ENCODE assay signal across 24 cellular contexts in the genomic region with DNA sequence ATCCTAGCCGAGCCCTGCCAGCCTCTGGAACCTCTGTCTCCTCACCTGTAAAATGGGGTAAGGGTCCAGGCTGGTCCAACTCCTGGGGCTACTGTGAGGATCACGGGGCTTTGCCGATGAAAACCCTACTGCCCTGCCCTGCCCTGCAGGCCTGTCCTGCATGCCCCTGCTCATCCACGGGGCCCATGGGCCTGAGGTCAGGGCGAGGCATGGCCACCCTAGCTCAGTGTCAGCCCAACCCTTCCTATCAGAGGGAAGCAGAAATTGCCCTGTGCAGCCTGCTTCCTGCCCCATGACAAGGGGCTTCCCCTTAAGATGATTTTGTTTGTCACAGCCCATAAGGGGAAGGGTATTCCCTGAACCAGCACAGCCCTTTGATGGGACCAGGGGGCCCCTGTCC.
DNase-seq lines count a peak whose midpoint lies in the region; ATAC-seq, FAIRE-seq and TF ChIP-seq lines count a peak whose summit lies in the region.
"Had no signal": no experiment of that assay in that cellular context is flagged by ENCODE, and none has a peak within 500 bp of the region (broad histone marks: within the 10 kb centered on the region; RNA-seq: fewer than 3 reads in every experiment).

No MANE protein-coding gene starts in this region.

- no peaks in the 10 kb centered on the region for H3K9me3 Mint-ChIP-seq in activated T-helper 1 cell treated with anti-CD3 and anti-CD28 coated beads, Interleukin-12 subunit alpha, Interleukin-12 subunit beta, Interleukin-2, Interleukin-4 antibody, amounts not matched to agents 30 ng/mL and 10 ng/mL and 1 ng/mL, durations not matched to agents 14 hours and 24 hours and 36 hours
- H3K9me3 Mint-ChIP-seq: HFFc6 had no signal

- no peak overlapping the region for H3K9ac ChIP-seq in HepG2 (ENCODE audit: insufficient read depth, low read depth, low read length)

- 28% methylated on average over 5 of the region's 5 CpGs for WGBS in HepG2 (ENCODE audit: low lambda C conversion rate)

- peaks cover 41% of the 10 kb centered on the region for H3K4me1 Mint-ChIP-seq in activated T-helper 1 cell treated with anti-CD3 and anti-CD28 coated beads, Interleukin-12 subunit alpha, Interleukin-12 subunit beta, Interleukin-2, Interleukin-4 antibody, amounts not matched to agents 30 ng/mL and 10 ng/mL and 1 ng/mL, durations not matched to agents 14 hours and 24 hours and 36 hours (ENCODE audit: low read depth)

- H3K36me3 Mint-ChIP-seq in activated T-helper 1 cell treated with anti-CD3 and anti-CD28 coated beads, Interleukin-12 subunit alpha, Interleukin-12 subunit beta, Interleukin-2, Interleukin-4 antibody, amounts not matched to agents 30 ng/mL and 10 ng/mL and 1 ng/mL, durations not matched to agents 14 hours and 24 hours and 36 hours (ENCODE audit: low read depth) = peaks cover 2% of the 10 kb centered on the region

- H3K36me3 ChIP-seq in left ventricle myocardium inferior (no peaks in the 10 kb centered on the region), HepG2 (replicated peaks in 1 of 2; ENCODE audit: control insufficient read depth in 1 of 2, insufficient read depth in 2 of 2, low read length in 2 of 2) (no peaks in the 10 kb centered on the region), upper lobe of right lung (no peaks in the 10 kb centered on the region)
- H3K36me3 ChIP-seq: esophagus muscularis mucosa, gastroesophageal sphincter had no signal

- H4K20me1 ChIP-seq in HepG2 (ENCODE audit: insufficient read depth, low read length) = no peaks in the 10 kb centered on the region

- no peak overlapping the region for H3K27ac ChIP-seq in left ventricle myocardium inferior (replicated peaks)
- H3K27ac ChIP-seq in HepG2 (ENCODE audit: extremely low read length, insufficient read depth, low read length) = no peak overlapping the region
- no peak overlapping the region for H3K27ac ChIP-seq in upper lobe of right lung
- H3K27ac ChIP-seq: esophagus muscularis mucosa, gastroesophageal sphincter, RWPE1, VCaP had no signal

- no TSS peak for BruUV-seq in HepG2 (replicated peaks; lab: Mats Ljungman, UMichigan)

- no peak overlapping the region for H3K4me3 Mint-ChIP-seq in activated T-helper 1 cell treated with anti-CD3 and anti-CD28 coated beads, Interleukin-12 subunit alpha, Interleukin-12 subunit beta, Interleukin-2, Interleukin-4 antibody, amounts not matched to agents 30 ng/mL and 10 ng/mL and 1 ng/mL, durations not matched to agents 14 hours and 24 hours and 36 hours
- H3K4me3 Mint-ChIP-seq: HFFc6 had no signal

- TF ChIP-seq CTCF in left ventricle myocardium inferior (IDR thresholded peaks at IDR 0.05; ENCODE audit: borderline replicate concordance) = no peak
- no peak for TF ChIP-seq CTCF in HepG2 (CRISPR knock-in tag; IDR thresholded peaks at IDR 0.05)
- TF ChIP-seq CTCF in upper lobe of right lung (IDR thresholded peaks at IDR 0.05) = no peak

- CTCF ChIA-PET in HepG2 (lab: Yijun Ruan, JAX; ENCODE audit: low intra/inter-chr PET ratio, low total read pairs) = no interaction called here

- DNase-seq in Right ventricle myocardium superior (no peak), left ventricle myocardium inferior (no peak), HepG2 (ENCODE audit: low spot score) (no peak), upper lobe of right lung (no peak), kidney tubule cell (ENCODE audit: low spot score) (no peak), NCI-H1092 treated with DMSO at 0.1 percent for 48 hours (lab: John Stamatoyannopoulos, UW) (no peak)
- DNase-seq in activated T-helper 1 cell treated with anti-CD3 and anti-CD28 coated beads, Interleukin-12 subunit alpha, Interleukin-12 subunit beta, Interleukin-2, Interleukin-4 antibody, amounts not matched to agents 30 ng/mL and 10 ng/mL and 1 ng/mL, durations not matched to agents 14 hours and 24 hours and 36 hours (ENCODE audit: low spot score) = no peak
- DNase-seq: activated CD4-positive, alpha-beta T cell treated with anti-CD3 and anti-CD28 coated beads, Interleukin-2, amount 50 U/mL, for 1 hour; anterior cingulate cortex; central memory CD4-positive, alpha-beta T cell; HFFc6; left cardiac atrium; NCI-H1436 treated with DMSO at 0.1 percent for 48 hours; NCI-H524 treated with DMSO at 0.1 percent for 48 hours; stimulated activated CD4-positive, alpha-beta T cell treated with anti-CD3 and anti-CD28 coated beads, Interleukin-12 subunit alpha, Interleukin-12 subunit beta, amount 100 ng/mL, for 4 hours; SW 1271 had no signal

- peak; percentile 51 for ATAC-seq in Right ventricle myocardium superior (ENCODE audit: poor library complexity)
- peak; percentile 26 for ATAC-seq in HepG2
- peak; percentile 48 for ATAC-seq in upper lobe of right lung
- no peak for ATAC-seq in esophagus mucosa
- ATAC-seq: gastroesophageal sphincter had no signal

- peaks cover under 1% of the 10 kb centered on the region for H3K27me3 ChIP-seq in left ventricle myocardium inferior (ENCODE audit: low read depth)
- H3K27me3 ChIP-seq in HepG2 (ENCODE audit: control insufficient read depth in 1 of 2, insufficient read depth in 2 of 2, low read length in 2 of 2) = peaks cover 2 to 18% of the 10 kb centered on the region in 2 experiments; a peak in 3 of 5 replicates
- no peaks in the 10 kb centered on the region for H3K27me3 ChIP-seq in upper lobe of right lung
- H3K27me3 ChIP-seq: esophagus muscularis mucosa, gastroesophageal sphincter had no signal

- H3K9me3 ChIP-seq in left ventricle myocardium inferior (replicated peaks) (no peaks in the 10 kb centered on the region), HepG2 (ENCODE audit: low read length) (no peaks in the 10 kb centered on the region), upper lobe of right lung (no peaks in the 10 kb centered on the region)
- H3K9me3 ChIP-seq: esophagus muscularis mucosa, gastroesophageal sphincter had no signal

- TF ChIP-seq POLR2A in HepG2 (IDR thresholded peaks at IDR 0.05; ENCODE audit: insufficient read depth in 1 of 2, low read depth in 2 of 2, low read length in 2 of 2) = no peak

- H3K79me2 ChIP-seq in HepG2 (ENCODE audit: insufficient read depth, low read length) = no peaks in the 10 kb centered on the region

- TF ChIP-seq EP300 in HepG2 (IDR thresholded peaks at IDR 0.05; ENCODE audit: low read depth in 2 of 2, low read length in 2 of 2) (no peak), HepG2 (CRISPR knock-in tag; IDR thresholded peaks at IDR 0.05; ENCODE audit: borderline replicate concordance) (no peak)

- no peak overlapping the region for H2AFZ ChIP-seq in HepG2 (ENCODE audit: low read length)

- POLR2A ChIA-PET in HepG2 (lab: Yijun Ruan, JAX) = no interaction called here

- H3K4me1 ChIP-seq in left ventricle myocardium inferior (no peaks in the 10 kb centered on the region), HepG2 (ENCODE audit: insufficient read depth, low read length) (no peaks in the 10 kb centered on the region), upper lobe of right lung (no peaks in the 10 kb centered on the region)

- FAIRE-seq in HepG2 (lab: Jason Lieb, UNC) = no peak
- FAIRE-seq: D721Med, HTR-8/SVneo, urothelium cell line had no signal

- H3K4me3 ChIP-seq in left ventricle myocardium inferior (no peak overlapping the region), HepG2 (replicated peaks in 1 of 3; ENCODE audit: insufficient read depth in 1 of 3, low read depth in 2 of 3, low read length in 3 of 3) (no peak overlapping the region), upper lobe of right lung (no peak overlapping the region)
- H3K4me3 ChIP-seq: esophagus muscularis mucosa, gastroesophageal sphincter had no signal

- intact Hi-C loops in Right ventricle myocardium superior (cut with DNase I) = no loop called here
- intact Hi-C loops in left ventricle myocardium inferior (cut with micrococcal nuclease) = no loop called here
- intact Hi-C loops in activated T-helper 1 cell treated with anti-CD3 and anti-CD28 coated beads, Interleukin-12 subunit alpha, Interleukin-12 subunit beta, Interleukin-2, Interleukin-4 antibody, amounts not matched to agents 30 ng/mL and 10 ng/mL and 1 ng/mL, durations not matched to agents 14 hours and 24 hours and 36 hours (cut with micrococcal nuclease) = no loop called here
- intact Hi-C loops in HepG2 (cut with micrococcal nuclease; ENCODE audit: unreplicated experiment) = no loop called here
- intact Hi-C loops in upper lobe of right lung (cut with DNase I) = no loop called here

- in situ Hi-C loops in HepG2 (cut with HindIII; ENCODE audit: extremely low pct_ligation_motif_present, low pct_unique_long_range_greater_than_20kb) = no loop called here

- peak overlapping the region; percentile 54 for H3K27ac Mint-ChIP-seq in activated T-helper 1 cell treated with anti-CD3 and anti-CD28 coated beads, Interleukin-12 subunit alpha, Interleukin-12 subunit beta, Interleukin-2, Interleukin-4 antibody, amounts not matched to agents 30 ng/mL and 10 ng/mL and 1 ng/mL, durations not matched to agents 14 hours and 24 hours and 36 hours
- H3K27ac Mint-ChIP-seq: HFFc6 had no signal

- peaks cover 25% of the 10 kb centered on the region for H3K27me3 Mint-ChIP-seq in activated T-helper 1 cell treated with anti-CD3 and anti-CD28 coated beads, Interleukin-12 subunit alpha, Interleukin-12 subunit beta, Interleukin-2, Interleukin-4 antibody, amounts not matched to agents 30 ng/mL and 10 ng/mL and 1 ng/mL, durations not matched to agents 14 hours and 24 hours and 36 hours (ENCODE audit: insufficient read depth)

- TF ChIP-seq RAD21 in HepG2 (CRISPR knock-in tag; IDR thresholded peaks at IDR 0.05) = no peak

- no peak overlapping the region for H3K4me2 ChIP-seq in HepG2 (ENCODE audit: low read depth, low read length)

TF ChIP-seq in HepG2, 621 proteins besides CTCF, POLR2A, EP300 and RAD21:
- TF ChIP-seq ZNF629 (CRISPR knock-in tag; conservative IDR thresholded peaks at IDR 0.05) (0 out of 2 replicates have a peak, but pooled peaks have one; percentile 19), ZBTB7B (CRISPR knock-in tag; IDR thresholded peaks at IDR 0.05) (no peak)
TF ChIP-seq in HepG2: peak in this region for 1.
